ENCODE assay signal across 1 cellular context in genomic region chr2:54187331-54187730, GRCh38.
TF ChIP-seq lines count a peak whose summit lies in the region.

No MANE protein-coding gene starts in this region.

TF ChIP-seq in HepG2, 621 proteins besides CTCF, POLR2A, EP300 and RAD21 (continued from another document):
- TF ChIP-seq ZNF687 (CRISPR knock-in tag; IDR thresholded peaks at IDR 0.05) = 0 out of 2 replicates have a peak, but pooled peaks have one; percentile 12
- TF ChIP-seq CHD4 (IDR thresholded peaks at IDR 0.05; ENCODE audit: borderline replicate concordance, low read length) = no peak
- TF ChIP-seq MAX (IDR thresholded peaks at IDR 0.05) = 0 out of 2 replicates have a peak, but pooled peaks have one; percentile 16
- TF ChIP-seq RXRA (CRISPR knock-in tag; IDR thresholded peaks at IDR 0.05) = 0 out of 2 replicates have a peak, but pooled peaks have one; percentile 23
- no peak for TF ChIP-seq LBX2 (CRISPR knock-in tag; IDR thresholded peaks at IDR 0.05; ENCODE audit: borderline replicate concordance)
- no peak for TF ChIP-seq ZNF343 (CRISPR knock-in tag; IDR thresholded peaks at IDR 0.05)
- TF ChIP-seq THAP8 (CRISPR knock-in tag; IDR thresholded peaks at IDR 0.05; ENCODE audit: borderline replicate concordance) = no peak
- TF ChIP-seq ATF1 (CRISPR knock-in tag; IDR thresholded peaks at IDR 0.05) = no peak
- 0 out of 2 replicates have a peak, but pooled peaks have one; percentile 31 for TF ChIP-seq FOXC1 (CRISPR knock-in tag; IDR thresholded peaks at IDR 0.05; ENCODE audit: borderline replicate concordance)
- TF ChIP-seq ZNF251 (CRISPR knock-in tag; IDR thresholded peaks at IDR 0.05) = no peak
- TF ChIP-seq CEBPG (CRISPR knock-in tag; IDR thresholded peaks at IDR 0.05) = peak; percentile 31; the same call in 1 of the 2 replicates
- peak; percentile 72 for TF ChIP-seq HNF4A (CRISPR knock-in tag; IDR thresholded peaks at IDR 0.05)
- TF ChIP-seq SOX6 (IDR thresholded peaks at IDR 0.05) = no peak
- no peak; the same call in 1 of the 2 replicates for TF ChIP-seq SOX6 (CRISPR knock-in tag; IDR thresholded peaks at IDR 0.05)
- TF ChIP-seq ZNF12 (CRISPR knock-in tag; IDR thresholded peaks at IDR 0.05) = no peak
- TF ChIP-seq ZNF326 (CRISPR knock-in tag; IDR thresholded peaks at IDR 0.05; ENCODE audit: borderline replicate concordance) = no peak
- no peak for TF ChIP-seq NFE2L2 (IDR thresholded peaks at IDR 0.05; ENCODE audit: low read length)
- no peak for TF ChIP-seq ZMYM2 (CRISPR knock-in tag; IDR thresholded peaks at IDR 0.05)
- no peak for TF ChIP-seq PREB (CRISPR knock-in tag; IDR thresholded peaks at IDR 0.05)
- no peak for TF ChIP-seq RBAK (CRISPR knock-in tag; IDR thresholded peaks at IDR 0.05)
- TF ChIP-seq KIAA2018 (CRISPR knock-in tag; IDR thresholded peaks at IDR 0.05; ENCODE audit: borderline replicate concordance) = no peak
- peak; percentile 53; the same call in 1 of the 2 replicates for TF ChIP-seq CEBPB (IDR thresholded peaks at IDR 0.05; ENCODE audit: borderline replicate concordance, low read depth, low read length)
- TF ChIP-seq ZNF235 (CRISPR knock-in tag; IDR thresholded peaks at IDR 0.05; ENCODE audit: borderline replicate concordance) = no peak
- TF ChIP-seq CCDC6 (CRISPR knock-in tag; IDR thresholded peaks at IDR 0.05) = no peak
- TF ChIP-seq KLF16 (CRISPR knock-in tag; IDR thresholded peaks at IDR 0.05) = no peak
- no peak for TF ChIP-seq MBD4 (IDR thresholded peaks at IDR 0.05; ENCODE audit: borderline replicate concordance, low read length)
- no peak for TF ChIP-seq ZNF253 (CRISPR knock-in tag; IDR thresholded peaks at IDR 0.05; ENCODE audit: borderline replicate concordance)
